In the genomic region with DNA sequence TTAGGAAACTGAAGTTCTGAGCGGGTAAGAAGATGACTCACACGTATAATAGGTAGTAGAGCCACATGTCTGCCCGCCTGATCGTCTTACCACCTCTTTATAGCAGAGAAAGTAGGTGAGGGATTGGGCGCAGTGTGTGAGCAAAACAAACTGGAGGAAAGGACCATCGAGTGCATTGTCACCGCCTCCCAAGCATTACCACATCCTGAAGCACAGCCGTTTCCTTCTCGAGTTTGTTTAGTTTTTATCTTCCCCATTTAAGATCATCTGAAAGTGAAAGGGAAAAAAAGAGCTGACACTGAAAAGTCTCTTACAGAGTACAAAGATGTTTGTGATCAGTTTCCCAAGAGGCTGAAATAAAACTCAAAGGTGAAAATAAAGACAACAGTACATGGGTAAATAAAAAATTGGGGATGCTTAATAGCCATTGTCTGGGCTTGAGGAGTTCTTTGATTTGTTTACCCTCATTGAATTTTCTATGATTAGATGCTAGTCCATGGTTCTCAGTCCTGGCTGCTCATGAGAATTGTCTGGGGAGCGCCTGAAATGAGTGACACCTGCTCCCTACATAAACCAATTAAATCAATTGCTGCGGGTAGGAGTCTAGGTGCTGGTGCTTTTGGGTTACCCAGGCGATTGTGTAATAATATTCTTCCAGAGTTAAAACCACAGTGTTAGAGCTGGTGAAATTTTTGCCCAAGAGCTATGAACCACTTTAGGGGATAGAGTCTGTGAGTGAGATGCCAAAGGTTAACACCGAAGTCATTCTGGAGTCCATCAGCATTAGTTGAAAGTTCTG, we compare ENCODE assay signal across 8 cellular contexts. TPM values are rescaled to one million over a fixed set of nuclear protein-coding genes. Genes with fewer than 3 reads are reported as not detected.
DNase-seq lines count a peak whose midpoint lies in the region; ATAC-seq, FAIRE-seq and TF ChIP-seq lines count a peak whose summit lies in the region.

No MANE protein-coding gene starts in this region.

- H4K12ac ChIP-seq in trophoblast cell (ENCODE audit: low read depth, low read length), result no peak overlapping the region

- no peak overlapping the region for H3K9ac ChIP-seq in trophoblast cell (ENCODE audit: low read length)

- DNase-seq in DMS53 (lab: John Stamatoyannopoulos, UW) (peak; percentile 82), HTR-8/SVneo (ENCODE audit: insufficient read length, low spot score) (no peak), SW480 (ENCODE audit: low spot score) (peak; percentile 58), trophoblast cell (peak; percentile 53 to 59), cerebellar nuclear complex (lab: John Stamatoyannopoulos, UW) (no peak), HEK293T (ENCODE audit: extremely low spot score) (no peak)

- no peak overlapping the region for H3K4me3 ChIP-seq in trophoblast cell (ENCODE audit: low read depth, low read length)

- no peaks in the 10 kb centered on the region for H3K4me1 ChIP-seq in trophoblast cell (ENCODE audit: control insufficient read depth in 1 of 2, insufficient read depth in 2 of 2, low read length in 2 of 2)

- no peak overlapping the region for H4K91ac ChIP-seq in trophoblast cell (ENCODE audit: low read depth, low read length)

- H4K8ac ChIP-seq in trophoblast cell (ENCODE audit: low read depth, low read length), result no peak overlapping the region

- no peaks in the 10 kb centered on the region for H3K36me3 ChIP-seq in trophoblast cell (ENCODE audit: control insufficient read depth in 1 of 2, insufficient read depth in 2 of 2, low read length in 2 of 2)

- no peak overlapping the region for H3K4me2 ChIP-seq in trophoblast cell (ENCODE audit: low read length)

- H3K79me1 ChIP-seq in trophoblast cell (ENCODE audit: low read length), result no peaks in the 10 kb centered on the region

- no peak overlapping the region for H2AK5ac ChIP-seq in trophoblast cell (ENCODE audit: low read length)

- CTCF ChIA-PET in HEK293T (lab: Yijun Ruan, JAX), result interaction anchor here (1.0 kb wide), 1 partner anchor 233 kb away, joined by 3 read pairs; no protein-coding TSS in a partner anchor

- no peak overlapping the region for H2BK5ac ChIP-seq in trophoblast cell (ENCODE audit: low read depth, low read length, poor library complexity)

- H3K4ac ChIP-seq in trophoblast cell (ENCODE audit: low read depth, low read length), result no peak overlapping the region

- H3K27me3 Mint-ChIP-seq in activated naive CD8-positive, alpha-beta T cell, result no peaks in the 10 kb centered on the region

- peak; percentile 16 for FAIRE-seq in HTR-8/SVneo (lab: Jason Lieb, UNC)

- H3K18ac ChIP-seq in trophoblast cell (ENCODE audit: low read length), result no peak overlapping the region

- no peak overlapping the region for H2BK12ac ChIP-seq in trophoblast cell (ENCODE audit: low read length)

- no CpG with 5 or more reads among the region's 13 CpGs for WGBS in trophoblast cell (ENCODE audit: extremely low coverage, insufficient coverage, insufficient read length)

- POLR2A ChIA-PET in HEK293T (lab: Yijun Ruan, JAX), result no interaction called here

- no peaks in the 10 kb centered on the region for H3K27me3 ChIP-seq in trophoblast cell (ENCODE audit: insufficient read depth, low read length)

- no peak overlapping the region for H2AFZ ChIP-seq in trophoblast cell (ENCODE audit: insufficient read depth, low read length, poor library complexity)

- no peak overlapping the region for H2BK120ac ChIP-seq in trophoblast cell (ENCODE audit: insufficient read depth, low read length, poor library complexity)

- peaks cover 72% of the 10 kb centered on the region for H3K4me1 Mint-ChIP-seq in activated naive CD8-positive, alpha-beta T cell (ENCODE audit: low read depth)

- ATAC-seq in GM21381 (IDR thresholded peaks at IDR 0.05; ENCODE audit: unreplicated experiment), result peak; percentile 93

- no peaks in the 10 kb centered on the region for H3K9me3 ChIP-seq in trophoblast cell (ENCODE audit: insufficient read depth, low read depth, low read length)

- H3K9me3 Mint-ChIP-seq in activated naive CD8-positive, alpha-beta T cell (ENCODE audit: low read depth), result no peaks in the 10 kb centered on the region

- no peak overlapping the region for H3K23ac ChIP-seq in trophoblast cell (ENCODE audit: low read length)

- peaks cover 2% of the 10 kb centered on the region for H3K36me3 Mint-ChIP-seq in activated naive CD8-positive, alpha-beta T cell

- peak overlapping the region; percentile 85 for H3K4me3 Mint-ChIP-seq in activated naive CD8-positive, alpha-beta T cell

- peak overlapping the region; percentile 96 for H3K27ac Mint-ChIP-seq in activated naive CD8-positive, alpha-beta T cell

- no peaks in the 10 kb centered on the region for H3K79me2 ChIP-seq in trophoblast cell (ENCODE audit: control insufficient read depth, insufficient read depth, low read length, poor library complexity)

- H3K27ac ChIP-seq in trophoblast cell (ENCODE audit: low read depth, low read length), result no peak overlapping the region

- H3K14ac ChIP-seq in trophoblast cell (ENCODE audit: low read length), result no peak overlapping the region

TF ChIP-seq in HEK293T, 16 proteins besides CTCF, POLR2A, EP300 and RAD21:
- no peak for TF ChIP-seq HDGF (IDR thresholded peaks at IDR 0.05; ENCODE audit: borderline replicate concordance)
- no peak for TF ChIP-seq SP1 (IDR thresholded peaks at IDR 0.05)
- no peak for TF ChIP-seq TARDBP (IDR thresholded peaks at IDR 0.05)

RNA-seq across cellular contexts. Expression of gene PDK3, which starts 15.0 kb away (rescaled TPM):
- polyA plus RNA-seq in trophoblast cell (2013), result 7.8 and 8.2 TPM in 2 replicates

Comparison
In these comparisons a context has a peak if more than half of its experiments do, and no peak if none do; other contexts are left out.
1. DNase-seq: peak in DMS53 (single experiment), SW480 (single experiment) and trophoblast cell (2 of 2); none in HTR-8/SVneo (single experiment), cerebellar nuclear complex (0 of 2) and HEK293T (single experiment).